9 cellular contexts compared by ENCODE assay signal in the genomic region with DNA sequence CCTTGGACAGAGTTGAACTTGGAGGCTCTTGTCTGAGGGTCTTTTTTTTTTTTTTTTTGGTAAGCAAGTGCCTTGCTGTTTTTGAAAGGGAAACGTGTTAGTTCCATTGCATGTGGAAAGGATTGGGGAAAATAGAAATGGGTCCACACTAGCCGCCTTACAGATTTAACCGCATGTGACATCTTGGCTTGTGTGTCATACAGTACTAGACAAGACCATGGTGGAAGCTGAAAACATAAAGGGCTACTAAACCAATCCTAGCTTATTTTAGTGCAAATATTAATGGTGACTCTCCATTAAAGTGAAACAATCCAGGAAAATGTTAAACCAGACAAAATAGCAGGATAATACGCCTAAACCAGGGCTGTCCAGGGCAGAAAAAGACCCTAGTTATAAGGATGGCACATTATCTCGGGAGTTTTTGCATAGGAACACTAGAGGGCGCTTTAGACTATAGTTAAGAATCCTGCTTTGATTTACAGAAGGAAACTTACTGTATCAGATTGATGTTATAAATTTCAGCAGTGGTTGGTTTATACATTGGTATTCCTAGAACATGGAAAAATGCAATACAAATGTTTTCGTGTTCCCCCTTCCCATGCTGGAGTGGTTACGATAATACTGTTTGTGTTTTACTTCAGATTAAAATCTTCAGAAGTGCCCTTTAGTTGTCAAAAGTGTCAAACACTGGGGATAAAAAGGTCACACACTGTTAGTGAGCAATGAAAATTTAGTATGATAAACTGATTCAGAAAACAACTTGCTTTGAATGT. TPM values are rescaled to one million over a fixed set of nuclear protein-coding genes. Genes with fewer than 3 reads are reported as not detected.
DNase-seq lines count a peak whose midpoint lies in the region; ATAC-seq and TF ChIP-seq lines count a peak whose summit lies in the region.
"Had no signal": no experiment of that assay in that cellular context is flagged by ENCODE, and none has a peak within 500 bp of the region (broad histone marks: within the 10 kb centered on the region; RNA-seq: fewer than 3 reads in every experiment).

No MANE protein-coding gene starts in this region.

- TF ChIP-seq POLR2A in sigmoid colon (IDR thresholded peaks at IDR 0.05): no peak

- H3K4me1 ChIP-seq in cardiac muscle cell (ENCODE audit: low read depth) (no peaks in the 10 kb centered on the region), sigmoid colon (peaks cover 0 to 11% (median 0%) of the 10 kb centered on the region in 4 donors)

- peaks cover 0 to 8% of the 10 kb centered on the region in 2 donors for H3K27me3 Mint-ChIP-seq in natural killer cell (ENCODE audit: low read depth in 2 of 2)
- H3K27me3 Mint-ChIP-seq in natural killer cell treated with Interleukin-12 subunit alpha and Interleukin-12 subunit beta and Interleukin-15 and Interleukin-18, amount 100 ng/mL, for 72 hours: peaks cover 3 to 18% of the 10 kb centered on the region in 2 donors
- H3K27me3 Mint-ChIP-seq in activated B cell treated with CpG ODN at 0.5 μM for 24 hours: no peaks in the 10 kb centered on the region

- POLR2A ChIA-PET in activated B cell treated with CpG ODN at 0.5 μM for 24 hours (lab: Charles Lee): interaction anchor here (0.8 to 1.1 kb wide), 2 partner anchors 178 to 179 kb away, joined by 4 read pairs; no protein-coding TSS in a partner anchor

- ATAC-seq in natural killer cell: peak in 2 of 3 donors; percentile 68 to 76
- no peak for ATAC-seq in natural killer cell treated with Interleukin-12 subunit alpha and Interleukin-12 subunit beta and Interleukin-15 and Interleukin-18, amount 100 ng/mL, for 72 hours
- ATAC-seq in HG02884 (IDR thresholded peaks at IDR 0.05; ENCODE audit: unreplicated experiment): peak; percentile 67
- ATAC-seq in activated B cell treated with CpG ODN at 0.5 μM for 24 hours (ENCODE audit: low read depth): peak; percentile 62

- intact Hi-C loops in natural killer cell (cut with micrococcal nuclease) (loop anchor here (1.0 to 10.0 kb wide), 3 partner anchors 180 to 1803 kb away; no protein-coding TSS in a partner anchor), activated B cell treated with CpG ODN at 0.5 μM for 24 hours (cut with micrococcal nuclease) (loop anchor here (1.0 to 10.0 kb wide), 7 partner anchors 60 to 1169 kb away; partner anchors contain the start of genes DEK, KIF13A, NHLRC1 and RNF144B), sigmoid colon (cut with DNase I) (loop anchor here (1.0 kb wide), 1 partner anchor 180 kb away; no protein-coding TSS in a partner anchor)

- CTCF ChIA-PET in activated B cell treated with CpG ODN at 0.5 μM for 24 hours (lab: Charles Lee): interaction anchor here (0.6 to 6.5 kb wide), 9 partner anchors 10 to 202 kb away, joined by 3 to 155 read pairs (median 3); partner anchors contain the start of gene RNF144B

- TF ChIP-seq CTCF in natural killer cell (IDR thresholded peaks at IDR 0.05) (peak; percentile 90), activated B cell treated with CpG ODN at 0.5 μM for 24 hours (IDR thresholded peaks at IDR 0.05) (peak; percentile 44), cardiac muscle cell (IDR thresholded peaks at IDR 0.05; ENCODE audit: low read depth, low read length) (peak; percentile 64), sigmoid colon (IDR thresholded peaks at IDR 0.05) (peak; percentile 44 to 76 (median 70))

- H3K27ac ChIP-seq in cardiac muscle cell (no peak overlapping the region), sigmoid colon (no peak overlapping the region)

- H3K27me3 ChIP-seq in cardiac muscle cell (no peaks in the 10 kb centered on the region), sigmoid colon (no peaks in the 10 kb centered on the region)

- 30 to 39% methylated on average over 8 of the region's 8 CpGs for WGBS in sigmoid colon, 2 donors

- no peaks in the 10 kb centered on the region for H3K4me1 Mint-ChIP-seq in natural killer cell
- no peaks in the 10 kb centered on the region for H3K4me1 Mint-ChIP-seq in natural killer cell treated with Interleukin-12 subunit alpha and Interleukin-12 subunit beta and Interleukin-15 and Interleukin-18, amount 100 ng/mL, for 72 hours (ENCODE audit: low read depth in 2 of 2)
- H3K4me1 Mint-ChIP-seq in activated B cell treated with CpG ODN at 0.5 μM for 24 hours: peaks cover 34% of the 10 kb centered on the region

- H3K9me3 ChIP-seq in cardiac muscle cell (ENCODE audit: low read depth) (no peaks in the 10 kb centered on the region), sigmoid colon (no peaks in the 10 kb centered on the region)

- H3K27ac Mint-ChIP-seq in natural killer cell (no peak overlapping the region), activated B cell treated with CpG ODN at 0.5 μM for 24 hours (no peak overlapping the region)
- H3K27ac Mint-ChIP-seq in natural killer cell treated with Interleukin-12 subunit alpha and Interleukin-12 subunit beta and Interleukin-15 and Interleukin-18, amount 100 ng/mL, for 72 hours: no peak overlapping the region
- H3K27ac Mint-ChIP-seq: activated naive CD4-positive, alpha-beta T cell treated with anti-CD3 and anti-CD28 coated beads, Interleukin-2, amount 50 U/mL, for 72 hours had no signal

- TF ChIP-seq EP300 in sigmoid colon (IDR thresholded peaks at IDR 0.05): no peak

- H3K9me3 Mint-ChIP-seq in natural killer cell (no peaks in the 10 kb centered on the region), activated B cell treated with CpG ODN at 0.5 μM for 24 hours (no peaks in the 10 kb centered on the region)
- no peaks in the 10 kb centered on the region for H3K9me3 Mint-ChIP-seq in natural killer cell treated with Interleukin-12 subunit alpha and Interleukin-12 subunit beta and Interleukin-15 and Interleukin-18, amount 100 ng/mL, for 72 hours
- H3K9me3 Mint-ChIP-seq: activated naive CD4-positive, alpha-beta T cell treated with anti-CD3 and anti-CD28 coated beads, Interleukin-2, amount 50 U/mL, for 72 hours had no signal

- H3K36me3 ChIP-seq in cardiac muscle cell (no peaks in the 10 kb centered on the region), sigmoid colon (no peaks in the 10 kb centered on the region)

- no peak for DNase-seq in natural killer cell
- no peak for DNase-seq in natural killer cell treated with Interleukin-12 subunit alpha and Interleukin-12 subunit beta and Interleukin-15 and Interleukin-18, amount 100 ng/mL, for 72 hours (ENCODE audit: low spot score)
- peak; percentile 47 for DNase-seq in NCI-H2171 (lab: John Stamatoyannopoulos, UW)
- no peak for DNase-seq in activated B cell treated with CpG ODN at 0.5 μM for 24 hours
- peak; percentile 64 to 72 for DNase-seq in cardiac muscle cell (ENCODE audit: low read depth in 1 of 2, low spot score in 1 of 2)
- no peak for DNase-seq in sigmoid colon
- DNase-seq in stimulated activated CD8-positive, alpha-beta memory T cell treated with anti-CD3 and anti-CD28 coated beads, Interleukin-4, amount 100 ng/mL, for 48 hours: no peak

- H3K4me3 Mint-ChIP-seq in natural killer cell (no peak overlapping the region), activated B cell treated with CpG ODN at 0.5 μM for 24 hours (no peak overlapping the region)
- no peak overlapping the region for H3K4me3 Mint-ChIP-seq in natural killer cell treated with Interleukin-12 subunit alpha and Interleukin-12 subunit beta and Interleukin-15 and Interleukin-18, amount 100 ng/mL, for 72 hours

- H3K4me3 ChIP-seq in cardiac muscle cell (no peak overlapping the region), sigmoid colon (no peak overlapping the region)

- H3K36me3 Mint-ChIP-seq in natural killer cell (no peaks in the 10 kb centered on the region), activated B cell treated with CpG ODN at 0.5 μM for 24 hours (ENCODE audit: low read depth) (no peaks in the 10 kb centered on the region)
- no peaks in the 10 kb centered on the region for H3K36me3 Mint-ChIP-seq in natural killer cell treated with Interleukin-12 subunit alpha and Interleukin-12 subunit beta and Interleukin-15 and Interleukin-18, amount 100 ng/mL, for 72 hours
- H3K36me3 Mint-ChIP-seq: activated naive CD4-positive, alpha-beta T cell treated with anti-CD3 and anti-CD28 coated beads, Interleukin-2, amount 50 U/mL, for 72 hours had no signal

RNA-seq across cellular contexts. Expression of gene DEK, which starts 59.8 kb away (rescaled TPM):
- total RNA-seq in natural killer cell (10 to 100 TPM; 79.5 to 89.7 (median 80.9) TPM), activated B cell treated with CpG ODN at 0.5 μM for 24 hours (80.8 and 81.9 TPM in 2 replicates), cardiac muscle cell (95.3 and 128 TPM in 2 replicates), sigmoid colon (100 to 1,000 TPM; 181 to 236 (median 202) TPM)
- 100 to 1,000 TPM; 105 to 152 TPM for total RNA-seq in natural killer cell treated with Interleukin-12 subunit alpha and Interleukin-12 subunit beta and Interleukin-15 and Interleukin-18, amount 100 ng/mL, for 72 hours
- polyA plus RNA-seq in cardiac muscle cell (80.8 and 90.6 TPM in 2 replicates), sigmoid colon (10 to 100 TPM; 64.9 to 77.4 (median 69.5) TPM)

Comparison
In these comparisons a context has a peak if more than half of its experiments do, and no peak if none do; other contexts are left out.
1. ATAC-seq: peak in natural killer cell (2 of 3), HG02884 (single experiment) and activated B cell treated with CpG ODN at 0.5 μM for 24 hours (single experiment); none in natural killer cell treated with Interleukin-12 subunit alpha and Interleukin-12 subunit beta and Interleukin-15 and Interleukin-18, amount 100 ng/mL, for 72 hours (0 of 2).
2. DNase-seq: peak in NCI-H2171 (single experiment) and cardiac muscle cell (2 of 2); none in natural killer cell (single experiment), natural killer cell treated with Interleukin-12 subunit alpha and Interleukin-12 subunit beta and Interleukin-15 and Interleukin-18, amount 100 ng/mL, for 72 hours (single experiment), activated B cell treated with CpG ODN at 0.5 μM for 24 hours (single experiment), sigmoid colon (single experiment) and stimulated activated CD8-positive, alpha-beta memory T cell treated with anti-CD3 and anti-CD28 coated beads, Interleukin-4, amount 100 ng/mL, for 48 hours (single experiment).
3. Peak in every context shown above with its lines, with median percentiles within 50 percentile points of each other: CTCF ChIP-seq.